In the genomic region with DNA sequence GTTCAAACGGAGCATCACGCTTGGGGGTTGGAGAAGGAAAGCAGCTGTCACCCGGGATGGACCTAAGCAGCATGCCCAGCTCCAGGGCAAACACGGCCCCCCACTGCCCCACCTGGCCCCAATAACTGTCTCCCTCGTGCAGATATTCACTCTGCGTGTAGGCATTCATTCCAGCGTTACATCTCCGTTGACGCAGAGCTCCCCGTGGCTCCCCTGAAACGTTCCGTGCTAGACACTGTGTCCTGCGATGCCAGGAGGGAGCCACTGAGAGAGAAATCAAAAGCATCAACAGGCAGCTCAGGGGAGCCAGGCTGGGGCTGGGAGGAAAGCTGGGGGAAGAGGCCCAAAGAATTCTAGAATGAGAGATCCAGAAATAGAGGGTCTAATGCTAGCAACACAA, we compare ENCODE assay signal across 1 cellular context.
TF ChIP-seq lines count a peak whose summit lies in the region.

No MANE protein-coding gene starts in this region.

TF ChIP-seq in GM23338, 12 proteins besides CTCF, POLR2A, EP300 and RAD21 (continued from another document):
- TF ChIP-seq REST (IDR thresholded peaks at IDR 0.05; ENCODE audit: unreplicated experiment), result no peak
- TF ChIP-seq ZNF114 (CRISPR knock-in tag; IDR thresholded peaks at IDR 0.05), result no peak
- TF ChIP-seq NANOG (IDR thresholded peaks at IDR 0.05; ENCODE audit: borderline replicate concordance), result no peak
